Comparison of ENCODE assay signal across 10 cellular contexts in the genomic region with DNA sequence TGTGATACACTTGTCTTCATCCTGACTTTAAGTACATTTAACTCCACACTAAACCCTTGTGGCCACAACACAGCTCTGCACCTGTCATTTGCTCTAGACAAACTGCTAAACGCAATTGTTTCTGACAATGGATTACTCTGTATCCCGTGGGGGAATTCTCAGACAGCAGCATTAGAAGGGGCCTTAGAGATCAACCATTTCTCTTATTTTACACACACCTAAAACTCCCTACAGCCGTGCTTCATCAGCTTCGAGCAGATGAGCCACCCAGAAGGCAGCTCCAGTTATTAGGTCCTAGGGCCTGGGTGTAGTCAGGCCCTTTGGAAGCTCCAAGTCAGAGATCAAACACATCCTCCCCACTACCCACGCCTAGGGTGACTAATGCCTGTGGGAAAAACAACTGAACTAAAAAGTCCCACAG. TPM values are rescaled to one million over a fixed set of nuclear protein-coding genes. Genes with fewer than 3 reads are reported as not detected.
DNase-seq lines count a peak whose midpoint lies in the region; ATAC-seq, FAIRE-seq and TF ChIP-seq lines count a peak whose summit lies in the region.
"Had no signal": no experiment of that assay in that cellular context is flagged by ENCODE, and none has a peak within 500 bp of the region (broad histone marks: within the 10 kb centered on the region; RNA-seq: fewer than 3 reads in every experiment).

No MANE protein-coding gene starts in this region.

- H3K27me3 Mint-ChIP-seq in MCF 10A (ENCODE audit: insufficient read depth, unreplicated experiment), result no peaks in the 10 kb centered on the region

- no peaks in the 10 kb centered on the region for H3K9me3 ChIP-seq in breast epithelium
- H3K9me3 ChIP-seq in MG63, result peaks cover 7% of the 10 kb centered on the region

- H3K4me3 Mint-ChIP-seq in MCF 10A (ENCODE audit: unreplicated experiment), result no peak overlapping the region

- H3K4me1 ChIP-seq in breast epithelium, result no peaks in the 10 kb centered on the region

- intact Hi-C loops in MCF 10A (cut with micrococcal nuclease) (loop anchor here (5.0 kb wide), 2 partner anchors 105 to 160 kb away; no protein-coding TSS in a partner anchor), breast epithelium (cut with DNase I; ENCODE audit: low total_unique reads) (no loop called here)

- no peaks in the 10 kb centered on the region for H3K9me3 Mint-ChIP-seq in MCF 10A (ENCODE audit: unreplicated experiment)

- DNase-seq in MCF 10A (ENCODE audit: unreplicated experiment), result peak; percentile 12
- no peak for DNase-seq in breast epithelium (ENCODE audit: low spot score in 2 of 2)
- DNase-seq in MG63, result peak; percentile 55
- peak; percentile 46 for DNase-seq in bronchial epithelial cell (ENCODE audit: low read depth)
- DNase-seq in stimulated activated naive CD8-positive, alpha-beta T cell treated with anti-CD3 and anti-CD28 coated beads, Interleukin-15, Interleukin-2, amounts not matched to agents 100 U/mL and 50 U/mL, for 24 hours, result peak; percentile 24
- DNase-seq in effector CD8-positive, alpha-beta T cell (lab: John Stamatoyannopoulos, UW), result no peak
- DNase-seq in NCI-H2227 treated with DMSO at 0.1 percent for 48 hours (lab: John Stamatoyannopoulos, UW), result no peak
- no peak for DNase-seq in NCI-H345 (lab: John Stamatoyannopoulos, UW)

- H3K27ac ChIP-seq in breast epithelium, result no peak overlapping the region
- H3K27ac ChIP-seq: HL-60 had no signal

- H3K36me3 ChIP-seq in breast epithelium, result no peaks in the 10 kb centered on the region
- peaks cover 17% of the 10 kb centered on the region for H3K36me3 ChIP-seq in MG63
- no peaks in the 10 kb centered on the region for H3K36me3 ChIP-seq in bronchial epithelial cell (ENCODE audit: control insufficient read depth, insufficient read depth, low read length)

- no TSS peak for BruUV-seq in MCF 10A (replicated peaks; lab: Mats Ljungman, UMichigan)

- CTCF ChIA-PET in MCF 10A (lab: Yijun Ruan, JAX), result interaction anchor here (0.5 to 12.6 kb wide), 34 partner anchors 8 to 930 kb away, joined by 3 to 215 read pairs (median 5); no protein-coding TSS in a partner anchor

- H3K4me3 ChIP-seq in breast epithelium, result no peak overlapping the region
- H3K4me3 ChIP-seq in MG63, result no peak overlapping the region
- H3K4me3 ChIP-seq in bronchial epithelial cell (ENCODE audit: low read depth, low read length), result no peak overlapping the region

- no peaks in the 10 kb centered on the region for H3K36me3 Mint-ChIP-seq in MCF 10A (ENCODE audit: insufficient read depth, unreplicated experiment)

- peak; percentile 26 for ATAC-seq in stimulated activated naive CD8-positive, alpha-beta T cell treated with anti-CD3 and anti-CD28 coated beads, Interleukin-15, Interleukin-2, amounts not matched to agents 100 U/mL and 50 U/mL, for 24 hours

- H3K4me1 Mint-ChIP-seq in MCF 10A (ENCODE audit: insufficient read depth, unreplicated experiment), result peaks cover 22% of the 10 kb centered on the region

- POLR2A ChIA-PET in MCF 10A (lab: Yijun Ruan, JAX), result interaction anchor here (1.0 kb wide), 1 partner anchor 462 kb away, joined by 3 read pairs; no protein-coding TSS in a partner anchor

- TF ChIP-seq CTCF in MCF 10A (IDR thresholded peaks at IDR 0.05; ENCODE audit: unreplicated experiment), result no peak
- no peak for TF ChIP-seq CTCF in breast epithelium (IDR thresholded peaks at IDR 0.05)
- peak; percentile 24 for TF ChIP-seq CTCF in bronchial epithelial cell (IDR thresholded peaks at IDR 0.05; ENCODE audit: insufficient read depth, low read length, severe bottlenecking)

- no peak for FAIRE-seq in bronchial epithelial cell (lab: Jason Lieb, UNC)
- FAIRE-seq: G401.6 had no signal

- no peak for TF ChIP-seq POLR2A in breast epithelium (IDR thresholded peaks at IDR 0.05)

- no peaks in the 10 kb centered on the region for H3K27me3 ChIP-seq in breast epithelium
- H3K27me3 ChIP-seq in MG63, result no peaks in the 10 kb centered on the region
- no peaks in the 10 kb centered on the region for H3K27me3 ChIP-seq in bronchial epithelial cell (ENCODE audit: control insufficient read depth, insufficient read depth, low read length)

- H3K27ac Mint-ChIP-seq in MCF 10A (ENCODE audit: low read depth, unreplicated experiment), result no peak overlapping the region

RNA-seq across cellular contexts. Expression of gene IL12A, which starts 1.3 kb away (rescaled TPM):
- total RNA-seq in MCF 10A (2022), result 1.3 and 1.7 TPM in 2 replicates
- under 1 TPM in 1 of 3 donors, not detected in 2; 0.98 TPM for total RNA-seq in breast epithelium
- 3.2 and 16.2 TPM in 2 replicates for total RNA-seq in MG63 (2014; rRNA removed; shearing (Covaris generic); ENCODE audit: low replicate concordance)
- total RNA-seq in bronchial epithelial cell, result 0.26 TPM in 2 replicates

Comparison
In these comparisons a context has a peak if more than half of its experiments do, and no peak if none do; other contexts are left out.
1. DNase-seq: peak in MCF 10A (single experiment), MG63 (single experiment), bronchial epithelial cell (single experiment) and stimulated activated naive CD8-positive, alpha-beta T cell treated with anti-CD3 and anti-CD28 coated beads, Interleukin-15, Interleukin-2, amounts not matched to agents 100 U/mL and 50 U/mL, for 24 hours (single experiment); none in breast epithelium (0 of 2), effector CD8-positive, alpha-beta T cell (single experiment), NCI-H2227 treated with DMSO at 0.1 percent for 48 hours (single experiment) and NCI-H345 (single experiment).